In genomic region chr6:22668307-22668706, GRCh38 we compare ENCODE assay signal across 18 cellular contexts.
A peak's percentile ranks its signal among the peaks of the same experiment; 100 is the strongest.
DNase-seq lines count a peak whose midpoint lies in the region; ATAC-seq and TF ChIP-seq lines count a peak whose summit lies in the region.
"Had no signal": no experiment of that assay in that cellular context is flagged by ENCODE, and none has a peak within 500 bp of the region (broad histone marks: within the 10 kb centered on the region; RNA-seq: fewer than 3 reads in every experiment).

No MANE protein-coding gene starts in this region.

- no peak overlapping the region for H3K4me3 ChIP-seq in breast epithelium
- H3K4me3 ChIP-seq in brain microvascular endothelial cell (ENCODE audit: low read depth, low read length) = no peak overlapping the region
- H3K4me3 ChIP-seq in smooth muscle cell = no peak overlapping the region
- H3K4me3 ChIP-seq: Peyer's patch had no signal

- H3K36me3 Mint-ChIP-seq in MCF 10A (ENCODE audit: insufficient read depth, unreplicated experiment) = peaks cover 6% of the 10 kb centered on the region
- H3K36me3 Mint-ChIP-seq: CD14-positive monocyte had no signal

- peak overlapping the region; percentile 38 for H2AFZ ChIP-seq in smooth muscle cell (ENCODE audit: low read depth)

- no TSS peak for BruUV-seq in MCF 10A (replicated peaks; lab: Mats Ljungman, UMichigan)

- no peak overlapping the region for H3K27ac Mint-ChIP-seq in MCF 10A (ENCODE audit: low read depth, unreplicated experiment)

- H3K4me1 ChIP-seq in breast epithelium (no peaks in the 10 kb centered on the region), smooth muscle cell (ENCODE audit: low read depth) (no peaks in the 10 kb centered on the region)
- H3K4me1 ChIP-seq: Peyer's patch had no signal

- no peak overlapping the region for H3K9ac ChIP-seq in smooth muscle cell (ENCODE audit: low read depth)
- H3K9ac ChIP-seq: KMS-11 had no signal

- H3K79me2 ChIP-seq in smooth muscle cell (ENCODE audit: low read depth) = no peaks in the 10 kb centered on the region

- H3F3A ChIP-seq in smooth muscle cell (ENCODE audit: low read depth) = no peaks in the 10 kb centered on the region

- peak; percentile 91 to 93 for ATAC-seq in left cardiac atrium

- H3K27ac ChIP-seq in breast epithelium = peak overlapping the region; percentile 41 to 55
- no peak overlapping the region for H3K27ac ChIP-seq in brain microvascular endothelial cell
- H3K27ac ChIP-seq in smooth muscle cell (ENCODE audit: low read depth) = no peak overlapping the region
- H3K27ac ChIP-seq: 22Rv1, KMS-11, Peyer's patch had no signal

- no peaks in the 10 kb centered on the region for H3K36me3 ChIP-seq in breast epithelium
- H3K36me3 ChIP-seq in brain microvascular endothelial cell (replicated peaks) = no peaks in the 10 kb centered on the region
- no peaks in the 10 kb centered on the region for H3K36me3 ChIP-seq in smooth muscle cell (ENCODE audit: low read depth)
- H3K36me3 ChIP-seq: Peyer's patch had no signal

- CTCF ChIA-PET in MCF 10A (lab: Yijun Ruan, JAX) = interaction anchor here (0.5 to 0.6 kb wide), 2 partner anchors 159 to 1568 kb away, joined by 3 read pairs; no protein-coding TSS in a partner anchor

- intact Hi-C loops in breast epithelium (cut with DNase I; ENCODE audit: low total_unique reads) (loop anchor here (5.0 kb wide), 1 partner anchor 819 kb away; no protein-coding TSS in a partner anchor), MCF 10A (cut with micrococcal nuclease) (no loop called here), left cardiac atrium (cut with DNase I) (no loop called here)

- TF ChIP-seq CTCF in breast epithelium (IDR thresholded peaks at IDR 0.05) = no peak
- TF ChIP-seq CTCF in MCF 10A (IDR thresholded peaks at IDR 0.05; ENCODE audit: unreplicated experiment) = no peak
- TF ChIP-seq CTCF in brain microvascular endothelial cell (IDR thresholded peaks at IDR 0.05; ENCODE audit: low read depth, low read length, missing control alignments) = no peak
- TF ChIP-seq CTCF in smooth muscle cell (IDR thresholded peaks at IDR 0.05; ENCODE audit: borderline replicate concordance, insufficient read depth, poor library complexity, severe bottlenecking) = no peak

- H4K20me1 ChIP-seq in smooth muscle cell (ENCODE audit: low read depth) = no peaks in the 10 kb centered on the region

- no peaks in the 10 kb centered on the region for H3K9me3 Mint-ChIP-seq in MCF 10A (ENCODE audit: unreplicated experiment)

- no peak overlapping the region for H3K4me3 Mint-ChIP-seq in MCF 10A (ENCODE audit: unreplicated experiment)
- H3K4me3 Mint-ChIP-seq: CD14-positive monocyte had no signal

- DNase-seq in breast epithelium (ENCODE audit: low spot score in 2 of 2) = no peak
- DNase-seq in MCF 10A (ENCODE audit: unreplicated experiment) = no peak
- DNase-seq in brain microvascular endothelial cell = peak; percentile 2
- peak; percentile 19 for DNase-seq in left cardiac atrium
- no peak for DNase-seq in smooth muscle cell (lab: John Stamatoyannopoulos, UW; ENCODE audit: unreplicated experiment)
- no peak for DNase-seq in activated CD8-positive, alpha-beta memory T cell treated with anti-CD3 and anti-CD28 coated beads, Interleukin-2, amount 50 U/mL, for 4 hours
- DNase-seq in NCI-H146 (lab: John Stamatoyannopoulos, UW) = no peak
- no peak for DNase-seq in MV-4-11 (lab: John Stamatoyannopoulos, UW)
- DNase-seq: COR-L47, DMS153, NCI-H1417 treated with DMSO at 0.1 percent for 48 hours, NCI-H2029 treated with DMSO at 0.1 percent for 48 hours, NCI-H510A, Peyer's patch, SHP77 treated with DMSO at 0.1 percent for 48 hours had no signal

- H3K9me3 ChIP-seq in breast epithelium (no peaks in the 10 kb centered on the region), smooth muscle cell (replicated peaks; ENCODE audit: low read depth) (no peaks in the 10 kb centered on the region)
- H3K9me3 ChIP-seq: Peyer's patch had no signal

- no peak overlapping the region for H3K4me2 ChIP-seq in smooth muscle cell
- H3K4me2 ChIP-seq: KMS-11 had no signal

- in situ Hi-C loops in brain microvascular endothelial cell (cut with HindIII; ENCODE audit: low pct_ligation_motif_present, low sequenced_read_pairs) = no loop called here

- TF ChIP-seq POLR2A in breast epithelium (IDR thresholded peaks at IDR 0.05) = no peak

- 92% methylated on average over 3 of the region's 3 CpGs for WGBS in smooth muscle cell (ENCODE audit: low lambda C conversion rate)

- H3K27me3 ChIP-seq in breast epithelium (no peaks in the 10 kb centered on the region), brain microvascular endothelial cell (replicated peaks) (no peaks in the 10 kb centered on the region), smooth muscle cell (ENCODE audit: low read depth) (no peaks in the 10 kb centered on the region)
- H3K27me3 ChIP-seq: Peyer's patch had no signal

- no peaks in the 10 kb centered on the region for H3K27me3 Mint-ChIP-seq in MCF 10A (ENCODE audit: insufficient read depth, unreplicated experiment)

- no peaks in the 10 kb centered on the region for H3K4me1 Mint-ChIP-seq in MCF 10A (ENCODE audit: insufficient read depth, unreplicated experiment)
- H3K4me1 Mint-ChIP-seq: CD14-positive monocyte had no signal

- POLR2A ChIA-PET in MCF 10A (lab: Yijun Ruan, JAX) = interaction anchor here (0.6 kb wide), 1 partner anchor 519 kb away, joined by 3 read pairs; no protein-coding TSS in a partner anchor

Comparison
In these comparisons a context has a peak if more than half of its experiments do, and no peak if none do; other contexts are left out.
1. DNase-seq: peak in brain microvascular endothelial cell (single experiment) and left cardiac atrium (single experiment); none in breast epithelium (0 of 2), MCF 10A (single experiment), smooth muscle cell (single experiment), activated CD8-positive, alpha-beta memory T cell treated with anti-CD3 and anti-CD28 coated beads, Interleukin-2, amount 50 U/mL, for 4 hours (single experiment), NCI-H146 (single experiment) and MV-4-11 (single experiment).
2. H3K27ac ChIP-seq: peak in breast epithelium (2 of 2); none in brain microvascular endothelial cell (single experiment) and smooth muscle cell (single experiment).